In the genomic region with DNA sequence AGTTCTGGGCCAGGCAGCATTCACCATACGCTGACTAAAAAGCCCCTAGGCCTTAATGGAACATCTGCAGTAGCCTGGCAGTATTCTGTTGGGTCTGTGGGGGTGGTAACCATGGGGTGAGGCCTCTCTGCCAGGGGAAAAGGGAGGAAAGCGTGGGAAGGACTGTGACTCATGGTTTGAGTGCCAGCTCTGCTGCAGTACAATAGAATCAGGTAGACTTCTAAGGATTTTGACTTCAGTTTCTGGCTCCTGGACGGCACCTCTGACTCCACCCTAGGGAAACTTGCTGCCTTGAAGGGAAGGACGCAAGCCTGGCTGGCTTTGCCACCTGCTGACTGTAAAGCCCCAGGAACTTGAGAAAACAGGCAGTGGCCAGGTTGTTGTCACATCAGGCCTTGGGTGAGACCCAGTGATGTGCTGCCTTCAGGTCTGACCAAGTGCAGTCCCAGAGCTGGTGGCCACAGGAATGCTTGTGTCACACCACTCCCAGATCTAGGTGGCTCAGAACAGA, we compare ENCODE assay signal across 10 cellular contexts.
DNase-seq lines count a peak whose midpoint lies in the region; ATAC-seq and TF ChIP-seq lines count a peak whose summit lies in the region.
"Had no signal": no experiment of that assay in that cellular context is flagged by ENCODE, and none has a peak within 500 bp of the region (broad histone marks: within the 10 kb centered on the region; RNA-seq: fewer than 3 reads in every experiment).

No MANE protein-coding gene starts in this region.

- POLR2A ChIA-PET in Panc1 (lab: Charles Lee) = no interaction called here

- no peak overlapping the region for H3K27ac Mint-ChIP-seq in CD14-positive monocyte

- H3K9me3 ChIP-seq in Panc1 (ENCODE audit: control insufficient read depth, insufficient read depth, low read depth, low read length) = no peaks in the 10 kb centered on the region

- intact Hi-C loops in Panc1 (cut with micrococcal nuclease; ENCODE audit: unreplicated experiment) = no loop called here
- intact Hi-C loops in CD14-positive monocyte (cut with micrococcal nuclease) = no loop called here

- H3K27ac ChIP-seq in Panc1 (ENCODE audit: low read length) = no peak overlapping the region

- H3K4me3 ChIP-seq in Panc1 (ENCODE audit: low read depth in 2 of 2, low read length in 2 of 2) = no peak overlapping the region

- no TSS peak for BruUV-seq in Panc1 (replicated peaks; lab: Mats Ljungman, UMichigan)

- no peaks in the 10 kb centered on the region for H3K27me3 ChIP-seq in Panc1 (ENCODE audit: control insufficient read depth, insufficient read depth, low read length)

- no peak for TF ChIP-seq CTCF in Panc1 (IDR thresholded peaks at IDR 0.05)
- TF ChIP-seq CTCF in CD14-positive monocyte (IDR thresholded peaks at IDR 0.05) = no peak

- peaks cover 0 to 2% (median 0%) of the 10 kb centered on the region in 7 donors for H3K9me3 Mint-ChIP-seq in CD14-positive monocyte

- peak; percentile 47 for ATAC-seq in GM21786 (IDR thresholded peaks at IDR 0.05; ENCODE audit: unreplicated experiment)
- ATAC-seq in Panc1 = peak; percentile 79
- ATAC-seq in HG03135 (IDR thresholded peaks at IDR 0.05; ENCODE audit: unreplicated experiment) = no peak
- ATAC-seq: sciatic nerve had no signal

- in situ Hi-C loops in Panc1 (cut with HindIII; ENCODE audit: low pct_unique_long_range_greater_than_20kb, low sequenced_read_pairs) = no loop called here

- no peak overlapping the region for H3K4me3 Mint-ChIP-seq in CD14-positive monocyte

- no peaks in the 10 kb centered on the region for H3K4me1 ChIP-seq in Panc1 (ENCODE audit: control insufficient read depth, insufficient read depth, low read length)

- peaks cover 3% of the 10 kb centered on the region for H3K4me1 Mint-ChIP-seq in CD14-positive monocyte

- DNase-seq in Panc1 (ENCODE audit: low read depth, low spot score) (no peak), epidermal melanocyte (ENCODE audit: insufficient read length, low spot score) (peak; percentile 17), hepatic stellate cell (ENCODE audit: low spot score) (no peak), CD14-positive monocyte (ENCODE audit: low spot score) (no peak)
- peak; percentile 62 for DNase-seq in stimulated activated CD4-positive, alpha-beta T cell treated with anti-CD3 and anti-CD28 coated beads, Interleukin-4, amount 100 ng/mL, for 24 hours
- no peak for DNase-seq in NK-92 treated with Interleukin-12 subunit alpha and Interleukin-12 subunit beta, amount 100 ng/mL, for 24 hours (lab: John Stamatoyannopoulos, UW)
- DNase-seq: effector memory CD4-positive, alpha-beta T cell had no signal

- H3K27me3 Mint-ChIP-seq in CD14-positive monocyte (ENCODE audit: low read depth in 3 of 3) = no peaks in the 10 kb centered on the region

- no peaks in the 10 kb centered on the region for H3K36me3 Mint-ChIP-seq in CD14-positive monocyte

- CTCF ChIA-PET in Panc1 (lab: Charles Lee) = no interaction called here

- H3K36me3 ChIP-seq in Panc1 (ENCODE audit: control insufficient read depth, insufficient read depth, low read length) = no peaks in the 10 kb centered on the region

Comparison
In these comparisons a context has a peak if more than half of its experiments do, and no peak if none do; other contexts are left out.
1. DNase-seq: peak in epidermal melanocyte (single experiment) and stimulated activated CD4-positive, alpha-beta T cell treated with anti-CD3 and anti-CD28 coated beads, Interleukin-4, amount 100 ng/mL, for 24 hours (single experiment); none in Panc1 (single experiment), NK-92 treated with Interleukin-12 subunit alpha and Interleukin-12 subunit beta, amount 100 ng/mL, for 24 hours (single experiment), hepatic stellate cell (single experiment) and CD14-positive monocyte (single experiment).